26 cellular contexts compared by ENCODE assay signal in the genomic region with DNA sequence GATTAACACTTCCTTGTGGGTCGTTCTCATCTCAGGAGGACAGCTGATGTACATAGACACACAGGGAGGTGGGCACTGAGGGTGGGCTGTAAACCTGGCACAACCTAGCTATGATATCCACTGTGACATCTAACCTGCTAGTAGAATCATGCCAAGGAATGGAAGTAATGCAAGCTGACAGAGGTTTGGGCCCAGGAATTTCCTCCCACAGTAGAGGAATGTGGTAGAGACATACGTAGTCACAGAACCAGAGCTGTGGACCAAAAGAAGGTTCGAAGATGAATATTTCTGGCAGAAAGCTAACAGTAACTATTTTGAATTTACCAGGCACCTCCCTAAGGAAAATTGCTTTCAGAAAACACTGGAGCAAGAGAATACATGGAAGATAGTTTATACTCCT. TPM values are rescaled to one million over a fixed set of nuclear protein-coding genes. Genes with fewer than 3 reads are reported as not detected.
"Had no signal": no experiment of that assay in that cellular context is flagged by ENCODE, and none has a peak within 500 bp of the region (broad histone marks: within the 10 kb centered on the region; RNA-seq: fewer than 3 reads in every experiment).

No MANE protein-coding gene starts in this region.

- H3K36me3 Mint-ChIP-seq: activated CD4-positive, alpha-beta memory T cell treated with anti-CD3 and anti-CD28 coated beads for 36 hours; activated naive CD8-positive, alpha-beta T cell treated with anti-CD3 and anti-CD28 coated beads, Interleukin-2, amount 10 ng/mL, durations not matched to agents 7 days and 5 days; immature natural killer cell; naive thymus-derived CD8-positive, alpha-beta T cell had no signal

- H3K27ac Mint-ChIP-seq: activated CD4-positive, alpha-beta memory T cell treated with anti-CD3 and anti-CD28 coated beads for 36 hours; activated naive CD8-positive, alpha-beta T cell treated with anti-CD3 and anti-CD28 coated beads, Interleukin-2, amount 10 ng/mL, durations not matched to agents 7 days and 5 days; dendritic cell treated with granulocyte-macrophage colony-stimulating factor and Interleukin-4, amounts not matched to agents 40 ng/mL and 50 ng/mL, for 4 days; immature natural killer cell; naive thymus-derived CD8-positive, alpha-beta T cell; progenitor cell of endocrine pancreas had no signal

- H3K9me3 Mint-ChIP-seq: activated CD4-positive, alpha-beta memory T cell treated with anti-CD3 and anti-CD28 coated beads for 36 hours; activated naive CD8-positive, alpha-beta T cell treated with anti-CD3 and anti-CD28 coated beads, Interleukin-2, amount 10 ng/mL, durations not matched to agents 7 days and 5 days; dendritic cell treated with granulocyte-macrophage colony-stimulating factor and Interleukin-4, amounts not matched to agents 40 ng/mL and 50 ng/mL, for 4 days; immature natural killer cell; naive thymus-derived CD8-positive, alpha-beta T cell had no signal

- DNase-seq: activated CD4-positive, alpha-beta memory T cell treated with anti-CD3 and anti-CD28 coated beads for 36 hours; activated CD4-positive, alpha-beta T cell treated with anti-CD3 and anti-CD28 coated beads for 4 hours; activated CD4-positive, CD25-positive, alpha-beta regulatory T cell; activated naive CD4-positive, alpha-beta T cell treated with Interleukin-2 at 50 U/mL for 16 hours; activated naive CD8-positive, alpha-beta T cell treated with anti-CD3 and anti-CD28 coated beads, Interleukin-2, amount 10 ng/mL, durations not matched to agents 7 days and 5 days; activated T-cell treated with anti-CD3 and anti-CD28 coated beads, Interleukin-2, amount 50 U/mL, for 48 hours; amniotic stem cell; effector CD4-positive, alpha-beta T cell; erythroblast; foreskin keratinocyte; immature natural killer cell; kidney glomerular epithelial cell; left lung; naive thymus-derived CD8-positive, alpha-beta T cell; retina; spleen; stimulated activated CD4-positive, alpha-beta T cell treated with anti-CD3 and anti-CD28 coated beads, Interleukin-4, amount 100 ng/mL, for 1 hour; stimulated activated naive CD4-positive, alpha-beta T cell treated with Interleukin-2 at 50 U/mL for 16 hours; T1000; upper lobe of left lung had no signal

- H3K9me3 ChIP-seq: left lung, spleen, thoracic aorta, upper lobe of left lung had no signal

- H3K36me3 ChIP-seq: cardiac muscle cell, left lung, spleen, thoracic aorta, upper lobe of left lung had no signal

- ATAC-seq: foreskin keratinocyte; left lung; naive thymus-derived CD8-positive, alpha-beta T cell had no signal

- H3K27me3 ChIP-seq: cardiac muscle cell, hepatocyte, upper lobe of left lung had no signal

- H3K27ac ChIP-seq: cardiac muscle cell, foreskin keratinocyte, hepatocyte, left lung, spleen, thoracic aorta, upper lobe of left lung had no signal

- H3K4me3 Mint-ChIP-seq: activated CD4-positive, alpha-beta memory T cell treated with anti-CD3 and anti-CD28 coated beads for 36 hours; activated naive CD8-positive, alpha-beta T cell treated with anti-CD3 and anti-CD28 coated beads, Interleukin-2, amount 10 ng/mL, durations not matched to agents 7 days and 5 days; dendritic cell treated with granulocyte-macrophage colony-stimulating factor and Interleukin-4, amounts not matched to agents 40 ng/mL and 50 ng/mL, for 4 days; immature natural killer cell; naive thymus-derived CD8-positive, alpha-beta T cell had no signal

- H3K4me3 ChIP-seq: cardiac muscle cell, hepatocyte, left lung, lung, spleen, thoracic aorta, upper lobe of left lung had no signal

- H3K4me1 Mint-ChIP-seq: activated naive CD8-positive, alpha-beta T cell treated with anti-CD3 and anti-CD28 coated beads, Interleukin-2, amount 10 ng/mL, durations not matched to agents 7 days and 5 days; immature natural killer cell; naive thymus-derived CD8-positive, alpha-beta T cell had no signal

- H3K4me1 ChIP-seq: foreskin keratinocyte, left lung, spleen, upper lobe of left lung had no signal

RNA-seq across cellular contexts. Expression of a gene that starts 16.5 kb away (rescaled TPM):
- total RNA-seq: naive thymus-derived CD8-positive, alpha-beta T cell had no signal
